Comparison of ENCODE assay signal across 16 cellular contexts in genomic region chr1:240508950-240509349, GRCh38.
"Had no signal": no experiment of that assay in that cellular context is flagged by ENCODE, and none has a peak within 500 bp of the region (broad histone marks: within the 10 kb centered on the region; RNA-seq: fewer than 3 reads in every experiment).

No MANE protein-coding gene starts in this region.

- DNase-seq: activated CD4-positive, alpha-beta memory T cell treated with anti-CD3 and anti-CD28 coated beads, Interleukin-2, amount 10 ng/mL, durations not matched to agents 7 days and 5 days; activated CD8-positive, alpha-beta memory T cell treated with anti-CD3 and anti-CD28 coated beads, Interleukin-2, amount 50 U/mL, for 4 hours; activated naive CD4-positive, alpha-beta T cell treated with Interleukin-2 at 50 U/mL for 16 hours; colonic mucosa; effector CD4-positive, alpha-beta T cell; heart left ventricle; mammary epithelial cell; psoas muscle; sigmoid colon; stimulated activated CD4-positive, alpha-beta T cell treated with anti-CD3 and anti-CD28 coated beads, Interleukin-2, amount 100 ng/mL, for 24 hours; stimulated activated naive CD4-positive, alpha-beta T cell; substantia nigra; T-helper 9 cell; transverse colon had no signal

- H3K36me3 Mint-ChIP-seq: natural killer cell treated with Interleukin-12 subunit alpha and Interleukin-12 subunit beta and Interleukin-15 and Interleukin-18, amount 100 ng/mL, for 72 hours had no signal

- H3K27me3 Mint-ChIP-seq: activated CD4-positive, alpha-beta memory T cell treated with anti-CD3 and anti-CD28 coated beads, Interleukin-2, amount 10 ng/mL, durations not matched to agents 7 days and 5 days had no signal

- H3K4me1 ChIP-seq: colonic mucosa, heart left ventricle, psoas muscle, transverse colon had no signal

- H3K9me3 Mint-ChIP-seq: activated CD4-positive, alpha-beta memory T cell treated with anti-CD3 and anti-CD28 coated beads, Interleukin-2, amount 10 ng/mL, durations not matched to agents 7 days and 5 days; activated T-helper 1 cell treated with anti-CD3 and anti-CD28 coated beads, Interleukin-12 subunit alpha, Interleukin-12 subunit beta, Interleukin-2, Interleukin-4 antibody, amounts not matched to agents 30 ng/mL and 10 ng/mL and 1 ng/mL, durations not matched to agents 14 hours and 24 hours and 36 hours; natural killer cell treated with Interleukin-12 subunit alpha and Interleukin-12 subunit beta and Interleukin-15 and Interleukin-18, amount 100 ng/mL, for 72 hours had no signal

- H3K4me3 Mint-ChIP-seq: activated CD4-positive, alpha-beta memory T cell treated with anti-CD3 and anti-CD28 coated beads, Interleukin-2, amount 10 ng/mL, durations not matched to agents 7 days and 5 days; activated T-helper 1 cell treated with anti-CD3 and anti-CD28 coated beads, Interleukin-12 subunit alpha, Interleukin-12 subunit beta, Interleukin-2, Interleukin-4 antibody, amounts not matched to agents 30 ng/mL and 10 ng/mL and 1 ng/mL, durations not matched to agents 14 hours and 24 hours and 36 hours; natural killer cell treated with Interleukin-12 subunit alpha and Interleukin-12 subunit beta and Interleukin-15 and Interleukin-18, amount 100 ng/mL, for 72 hours had no signal

- H3K27ac ChIP-seq: colonic mucosa, heart left ventricle, psoas muscle, sigmoid colon, transverse colon had no signal

- H3K27ac Mint-ChIP-seq: activated CD4-positive, alpha-beta memory T cell treated with anti-CD3 and anti-CD28 coated beads, Interleukin-2, amount 10 ng/mL, durations not matched to agents 7 days and 5 days; activated T-helper 1 cell treated with anti-CD3 and anti-CD28 coated beads, Interleukin-12 subunit alpha, Interleukin-12 subunit beta, Interleukin-2, Interleukin-4 antibody, amounts not matched to agents 30 ng/mL and 10 ng/mL and 1 ng/mL, durations not matched to agents 14 hours and 24 hours and 36 hours; natural killer cell treated with Interleukin-12 subunit alpha and Interleukin-12 subunit beta and Interleukin-15 and Interleukin-18, amount 100 ng/mL, for 72 hours had no signal

- H3K27me3 ChIP-seq: colonic mucosa, heart left ventricle, sigmoid colon, transverse colon had no signal

- H3K4me3 ChIP-seq: colonic mucosa, heart left ventricle, psoas muscle, sigmoid colon, transverse colon had no signal

- ATAC-seq: heart left ventricle; natural killer cell treated with Interleukin-12 subunit alpha and Interleukin-12 subunit beta and Interleukin-15 and Interleukin-18, amount 100 ng/mL, for 72 hours; psoas muscle had no signal

- H3K9me3 ChIP-seq: colonic mucosa, heart left ventricle, psoas muscle, sigmoid colon, transverse colon had no signal

- H3K36me3 ChIP-seq: colonic mucosa, heart left ventricle, sigmoid colon, transverse colon had no signal
